ENCODE assay signal across 8 cellular contexts in genomic region chr1:182069028-182069466, GRCh38. TPM values are rescaled to one million over a fixed set of nuclear protein-coding genes. Genes with fewer than 3 reads are reported as not detected.
DNase-seq lines count a peak whose midpoint lies in the region; ATAC-seq, FAIRE-seq and TF ChIP-seq lines count a peak whose summit lies in the region.

No MANE protein-coding gene starts in this region.

- ATAC-seq in A549, result peak; percentile 96 to 100
- peak; percentile 67 to 92 (median 88) for ATAC-seq in right lobe of liver
- no peak for ATAC-seq in HG03378 (IDR thresholded peaks at IDR 0.05; ENCODE audit: unreplicated experiment)

- H3F3A ChIP-seq in Loucy (ENCODE audit: low read depth), result no peaks in the 10 kb centered on the region

- H3K27me3 ChIP-seq in Loucy (ENCODE audit: insufficient read depth, low read length, poor library complexity, severe bottlenecking), result no peaks in the 10 kb centered on the region
- no peaks in the 10 kb centered on the region for H3K27me3 ChIP-seq in right lobe of liver

- peaks cover 6% of the 10 kb centered on the region for H3K4me1 Mint-ChIP-seq in type B pancreatic cell (ENCODE audit: unreplicated experiment)

- peaks cover 15% of the 10 kb centered on the region for H3K27me3 Mint-ChIP-seq in type B pancreatic cell

- H3K9me3 Mint-ChIP-seq in type B pancreatic cell, result no peaks in the 10 kb centered on the region

- H3K36me3 ChIP-seq in Loucy (ENCODE audit: insufficient read depth, low read length), result no peaks in the 10 kb centered on the region
- no peaks in the 10 kb centered on the region for H3K36me3 ChIP-seq in right lobe of liver

- intact Hi-C loops in right lobe of liver (cut with DNase I), result no loop called here

- no peak overlapping the region for H3K27ac ChIP-seq in A549
- no peak overlapping the region for H3K27ac ChIP-seq in RWPE1
- no peak overlapping the region for H3K27ac ChIP-seq in right lobe of liver

- H3K9me2 ChIP-seq in Loucy (replicated peaks; ENCODE audit: low read depth, low read length), result no peaks in the 10 kb centered on the region

- no peak overlapping the region for H2AFZ ChIP-seq in Loucy (ENCODE audit: low read length)

- FAIRE-seq in A549 (lab: Jason Lieb, UNC) (no peak), GM12891 (lab: Jason Lieb, UNC) (no peak)

- POLR2A ChIA-PET in A549 (lab: Yijun Ruan, JAX), result no interaction called here
- POLR2A ChIA-PET in RWPE1 (lab: Yijun Ruan, JAX; ENCODE audit: low non-redundant PET), result no interaction called here

- H3K4me1 ChIP-seq in A549, result no peaks in the 10 kb centered on the region
- no peaks in the 10 kb centered on the region for H3K4me1 ChIP-seq in Loucy (ENCODE audit: insufficient read depth, low read length, poor library complexity, severe bottlenecking)
- H3K4me1 ChIP-seq in right lobe of liver, result no peaks in the 10 kb centered on the region

- WGBS in A549 (ENCODE audit: missing lambda C conversion rate), result 12% methylated on average over 8 of the region's 12 CpGs
- WGBS in right lobe of liver (ENCODE audit: insufficient coverage, low coverage, low lambda C conversion rate, missing lambda C conversion rate), result 69% methylated on average over 6 of the region's 12 CpGs

- H3K4me3 ChIP-seq in A549, result no peak overlapping the region
- no peak overlapping the region for H3K4me3 ChIP-seq in Loucy (ENCODE audit: low read length, poor library complexity, severe bottlenecking)
- H3K4me3 ChIP-seq in right lobe of liver, result no peak overlapping the region

- no peaks in the 10 kb centered on the region for H3K36me3 Mint-ChIP-seq in type B pancreatic cell

- H4K20me1 ChIP-seq in Loucy (ENCODE audit: insufficient read depth, low read length, poor library complexity, severe bottlenecking), result no peaks in the 10 kb centered on the region

- no peak overlapping the region for H3K27ac Mint-ChIP-seq in type B pancreatic cell

- TF ChIP-seq POLR2A in A549 (IDR thresholded peaks at IDR 0.05; ENCODE audit: low read length), result no peak
- no peak for TF ChIP-seq POLR2A in GM12891 (IDR thresholded peaks at IDR 0.05; ENCODE audit: low read depth, low read length)
- no peak for TF ChIP-seq POLR2A in right lobe of liver (IDR thresholded peaks at IDR 0.05)

- H3K4me3 Mint-ChIP-seq in type B pancreatic cell, result no peak overlapping the region

- H3K9me3 ChIP-seq in A549 (no peaks in the 10 kb centered on the region), Loucy (ENCODE audit: insufficient read depth, low read depth, low read length) (no peaks in the 10 kb centered on the region), right lobe of liver (no peaks in the 10 kb centered on the region)

- H3K79me2 ChIP-seq in Loucy (ENCODE audit: insufficient read depth, low read length), result no peaks in the 10 kb centered on the region

- DNase-seq in A549 (ENCODE audit: low read depth in 1 of 2, low spot score in 1 of 2) (peak; percentile 60 to 90), GM12891 (ENCODE audit: insufficient read length, low spot score) (peak; percentile 50), RWPE1 (ENCODE audit: low spot score) (peak; percentile 83), cerebellum (ENCODE audit: low spot score) (peak; percentile 21), right lobe of liver (peak; percentile 43 to 62 (median 54)), type B pancreatic cell (ENCODE audit: extremely low spot score, unreplicated experiment) (peak; percentile 80)

- TF ChIP-seq RAD21 in A549 (conservative IDR thresholded peaks at IDR 0.05 in 1 of 2, IDR thresholded peaks at IDR 0.05 in 1 of 2), result peak in 1 of 2 experiments; percentile 44; a peak in 3 of 5 replicates

- no peak overlapping the region for H3K9ac ChIP-seq in Loucy (ENCODE audit: low read depth, low read length, poor library complexity, severe bottlenecking)

- no peak for TF ChIP-seq EP300 in A549 (IDR thresholded peaks at IDR 0.05)

- CTCF ChIA-PET in A549 (lab: Yijun Ruan, JAX) (interaction anchor here (0.6 to 7.8 kb wide), 7 partner anchors 10 to 584 kb away, joined by 3 to 76 read pairs (median 3); no protein-coding TSS in a partner anchor), RWPE1 (lab: Yijun Ruan, JAX) (interaction anchor here (0.6 to 1.4 kb wide), 13 partner anchors 10 to 854 kb away, joined by 3 to 7 read pairs (median 3); no protein-coding TSS in a partner anchor)

- H3K4me2 ChIP-seq in A549, result 0 out of 3 replicates have a peak overlapping the region, but pooled peaks have one; percentile 25
- H3K4me2 ChIP-seq in Loucy (ENCODE audit: low read depth, low read length, poor library complexity, severe bottlenecking), result no peak overlapping the region

- TF ChIP-seq CTCF in A549 (IDR thresholded peaks at IDR 0.05) (peak; percentile 48), Loucy (conservative IDR thresholded peaks at IDR 0.05; ENCODE audit: low read length) (peak; percentile 72), RWPE1 (conservative IDR thresholded peaks at IDR 0.05; ENCODE audit: low read depth) (peak; percentile 67), right lobe of liver (IDR thresholded peaks at IDR 0.05) (peak in 3 of 4 donors; percentile 30 to 64 (median 51)), type B pancreatic cell (conservative IDR thresholded peaks at IDR 0.05) (peak; percentile 82)

TF ChIP-seq in A549, 52 proteins besides CTCF, POLR2A, EP300 and RAD21:
- TF ChIP-seq POLR2AphosphoS2 (conservative IDR thresholded peaks at IDR 0.05; ENCODE audit: low read length) (no peak), SMC3 (IDR thresholded peaks at IDR 0.05) (0 out of 3 replicates have a peak, but pooled peaks have one; percentile 11)

TF ChIP-seq in GM12891, 5 proteins besides CTCF, POLR2A, EP300 and RAD21:
- TF ChIP-seq SPI1 (IDR thresholded peaks at IDR 0.05; ENCODE audit: low read depth, low read length) (no peak), PAX5 (IDR thresholded peaks at IDR 0.05; ENCODE audit: insufficient read depth, low read length, severe bottlenecking) (no peak), TAF1 (IDR thresholded peaks at IDR 0.05; ENCODE audit: low read depth, low read length) (no peak), POLR2AphosphoS5 (IDR thresholded peaks at IDR 0.05; ENCODE audit: low read depth, low read length) (no peak), POU2F2 (IDR thresholded peaks at IDR 0.05; ENCODE audit: low read depth, low read length) (no peak)
TF ChIP-seq in GM12891: peak in this region for 0.

RNA-seq across cellular contexts. Expression of gene ZNF648, which starts 7.5 kb away (rescaled TPM):
- not detected in 2 replicates for polyA plus RNA-seq in A549 (2011; rRNA removed)
- not detected in 2 replicates for polyA plus RNA-seq in A549 (2012; cell fraction: cytosol; rRNA removed)
- 0.01 TPM in 1 of 2 replicates, not detected in the other for polyA plus RNA-seq in A549 (2012; cell fraction: nucleus; rRNA removed)
- polyA plus RNA-seq in A549 (2017; fragmentation: RNase III; extraction: RNeasy Plus Mini Kit Qiagen cat#74134 plus additional on column Dnase treatment), result not detected in 3 replicates
- polyA minus RNA-seq in A549 (2011; rRNA and poly(A)+ RNA removed), result not detected in 2 replicates
- 0.03 TPM for polyA plus RNA-seq in GM12891 (2012; ENCODE audit: low read depth, missing spikeins)
- total RNA-seq in cerebellum, result 0.82 TPM
- total RNA-seq in right lobe of liver, result 1 to 10 TPM in 1 of 6 experiments, under 1 TPM in 5; 0.35 to 1.5 (median 0.57) TPM
- 0.10 and 0.34 TPM in 2 replicates for total RNA-seq in type B pancreatic cell (ENCODE audit: low replicate concordance)

Comparison
In these comparisons a context has a peak if more than half of its experiments do, and no peak if none do; other contexts are left out.
1. DNase-seq: peak in every context shown above with its lines; median percentile 83 in RWPE1; 80 in type B pancreatic cell; 75 in A549; 54 in right lobe of liver; 50 in GM12891; 21 in cerebellum.